21 cellular contexts compared by ENCODE assay signal in genomic region chr7:158763454-158764033, GRCh38. TPM values are rescaled to one million over a fixed set of nuclear protein-coding genes. Genes with fewer than 3 reads are reported as not detected.
DNase-seq lines count a peak whose midpoint lies in the region; ATAC-seq and TF ChIP-seq lines count a peak whose summit lies in the region.
"Had no signal": no experiment of that assay in that cellular context is flagged by ENCODE, and none has a peak within 500 bp of the region (broad histone marks: within the 10 kb centered on the region; RNA-seq: fewer than 3 reads in every experiment).

No MANE protein-coding gene starts in this region.

- H3K9me3 ChIP-seq in CD4-positive, CD25-positive, alpha-beta regulatory T cell (ENCODE audit: control insufficient read depth in 2 of 2, low read length in 2 of 2): no peaks in the 10 kb centered on the region
- no peaks in the 10 kb centered on the region for H3K9me3 ChIP-seq in heart right ventricle
- H3K9me3 ChIP-seq in left lung: no peaks in the 10 kb centered on the region
- H3K9me3 ChIP-seq in MG63: no peaks in the 10 kb centered on the region
- no peaks in the 10 kb centered on the region for H3K9me3 ChIP-seq in sigmoid colon
- H3K9me3 ChIP-seq: BE2C, SJCRH30 had no signal

- TF ChIP-seq POLR2A in sigmoid colon (IDR thresholded peaks at IDR 0.05): no peak

- H3K36me3 Mint-ChIP-seq in CD4-positive, CD25-positive, alpha-beta regulatory T cell: peaks cover 73% of the 10 kb centered on the region

- DNase-seq in CD4-positive, CD25-positive, alpha-beta regulatory T cell: no peak
- DNase-seq in SK-N-DZ (ENCODE audit: low spot score) (peak; percentile 87), heart right ventricle (no peak), left lung (no peak), MG63 (no peak), sigmoid colon (no peak)
- DNase-seq: BE2C, COR-L47, DND-41, GOT3, HCEC 1CT, IMR-90, MV-4-11, NCI-H1694, NCI-H2081, NCI-H2171 treated with DMSO at 0.1 percent for 48 hours, NCI-H524 treated with DMSO at 0.1 percent for 48 hours, NCI-H82, SJCRH30 had no signal

- intact Hi-C loops in heart right ventricle (cut with DNase I) (loop anchor here in 1 of 10 donors (10.0 kb wide), 1 partner anchor 121 kb away; no protein-coding TSS in a partner anchor), left lung (cut with DNase I) (no loop called here), sigmoid colon (cut with DNase I) (no loop called here)

- peak overlapping the region in 2 of 3 donors; percentile 35 to 39 for H3K27ac Mint-ChIP-seq in CD4-positive, CD25-positive, alpha-beta regulatory T cell

- TF ChIP-seq CTCF in heart right ventricle (IDR thresholded peaks at IDR 0.05) (no peak), left lung (IDR thresholded peaks at IDR 0.05) (no peak), sigmoid colon (IDR thresholded peaks at IDR 0.05) (no peak)

- H3K4me1 Mint-ChIP-seq in CD4-positive, CD25-positive, alpha-beta regulatory T cell: peaks cover 0 to 17% (median 14%) of the 10 kb centered on the region in 4 donors

- no peak for TF ChIP-seq EP300 in sigmoid colon (IDR thresholded peaks at IDR 0.05)

- no peak overlapping the region for H3K27ac ChIP-seq in CD4-positive, CD25-positive, alpha-beta regulatory T cell (ENCODE audit: insufficient read depth, low read length, poor library complexity, severe bottlenecking)
- H3K27ac ChIP-seq in heart right ventricle (peak overlapping the region in 3 of 10 donors; percentile 30 to 47 (median 39)), left lung (no peak overlapping the region), sigmoid colon (no peak overlapping the region)
- H3K27ac ChIP-seq: SJCRH30 had no signal

- ATAC-seq in CD4-positive, CD25-positive, alpha-beta regulatory T cell (ENCODE audit: low read depth in 2 of 2): no peak
- peak in 7 of 8 donors; percentile 11 to 88 (median 54) for ATAC-seq in heart right ventricle
- peak; percentile 7 for ATAC-seq in left lung
- ATAC-seq in GM19463 (IDR thresholded peaks at IDR 0.05; ENCODE audit: unreplicated experiment): no peak
- ATAC-seq: Panc1 had no signal

- no peaks in the 10 kb centered on the region for H3K27me3 ChIP-seq in CD4-positive, CD25-positive, alpha-beta regulatory T cell (ENCODE audit: control insufficient read depth, insufficient read depth, low read length)
- H3K27me3 ChIP-seq in heart right ventricle: no peaks in the 10 kb centered on the region
- H3K27me3 ChIP-seq in left lung: no peaks in the 10 kb centered on the region
- no peaks in the 10 kb centered on the region for H3K27me3 ChIP-seq in MG63
- H3K27me3 ChIP-seq in sigmoid colon: no peaks in the 10 kb centered on the region
- H3K27me3 ChIP-seq: BE2C, SJCRH30 had no signal

- H3K27me3 Mint-ChIP-seq in CD4-positive, CD25-positive, alpha-beta regulatory T cell: no peaks in the 10 kb centered on the region

- no peak overlapping the region for H3K4me3 Mint-ChIP-seq in CD4-positive, CD25-positive, alpha-beta regulatory T cell

- 54 to 72% methylated on average over 13 to 14 of the region's 14 CpGs for WGBS in heart right ventricle, 2 donors
- 21 to 71% methylated on average over 13 to 14 of the region's 14 CpGs for WGBS in sigmoid colon, 2 donors

- peaks cover 85% of the 10 kb centered on the region for H3K36me3 ChIP-seq in CD4-positive, CD25-positive, alpha-beta regulatory T cell (ENCODE audit: control insufficient read depth, insufficient read depth, low read length)
- H3K36me3 ChIP-seq in heart right ventricle (peaks cover 4 to 100% (median 45%) of the 10 kb centered on the region in 9 donors), left lung (peaks cover 0 to 78% of the 10 kb centered on the region in 2 donors), MG63 (0 out of 2 replicates have a peak, but pooled peaks cover 5% of the 10 kb centered on the region), sigmoid colon (peaks cover 15 to 89% (median 41%) of the 10 kb centered on the region in 4 donors)
- H3K36me3 ChIP-seq: BE2C had no signal

- no peaks in the 10 kb centered on the region for H3K4me1 ChIP-seq in CD4-positive, CD25-positive, alpha-beta regulatory T cell (ENCODE audit: control insufficient read depth, insufficient read depth, low read length, poor library complexity, severe bottlenecking)
- H3K4me1 ChIP-seq in heart right ventricle (peaks cover 0 to 10% (median 0%) of the 10 kb centered on the region in 9 donors), left lung (no peaks in the 10 kb centered on the region), sigmoid colon (no peaks in the 10 kb centered on the region)
- H3K4me1 ChIP-seq: SJCRH30 had no signal

- no peak overlapping the region for H3K4me3 ChIP-seq in CD4-positive, CD25-positive, alpha-beta regulatory T cell (ENCODE audit: low read depth, low read length)
- H3K4me3 ChIP-seq in heart right ventricle (no peak overlapping the region), left lung (no peak overlapping the region), MG63 (no peak overlapping the region), sigmoid colon (no peak overlapping the region)
- H3K4me3 ChIP-seq: SJCRH30 had no signal

- H3K9me3 Mint-ChIP-seq in CD4-positive, CD25-positive, alpha-beta regulatory T cell: no peaks in the 10 kb centered on the region

RNA-seq across cellular contexts. Expression of gene NCAPG2, which starts 58.9 kb away (rescaled TPM):
- 10.6 TPM for total RNA-seq in CD4-positive, CD25-positive, alpha-beta regulatory T cell
- 1 to 10 TPM; 2.7 to 5.6 (median 3.8) TPM for polyA plus RNA-seq in CD4-positive, CD25-positive, alpha-beta regulatory T cell
- polyA plus RNA-seq in SK-N-DZ (2014; cell fraction: cytosol; rRNA removed): 55.3 and 58.4 TPM in 2 replicates
- polyA plus RNA-seq in SK-N-DZ (2014; cell fraction: nucleus; rRNA removed): 63.1 and 82.0 TPM in 2 replicates
- total RNA-seq in heart right ventricle: 1 to 10 TPM; 3.5 to 8.0 (median 4.6) TPM
- polyA plus RNA-seq in heart right ventricle: 1 to 10 TPM; 1.3 to 1.8 TPM
- 10 to 100 TPM; 13.5 to 15.2 TPM for total RNA-seq in left lung
- 13.8 and 15.6 TPM in 2 replicates for total RNA-seq in MG63 (2014; rRNA removed; shearing (Covaris generic); ENCODE audit: low replicate concordance)
- total RNA-seq in sigmoid colon: 1 to 10 TPM; 3.0 to 7.1 (median 5.1) TPM
- polyA plus RNA-seq in sigmoid colon: 10 to 100 TPM in 1 of 3 donors, 1 to 10 TPM in 2; 1.2 to 11.5 (median 4.2) TPM

Comparison
In these comparisons a context has a peak if more than half of its experiments do, and no peak if none do; other contexts are left out.
1. ATAC-seq: peak in heart right ventricle (7 of 8) and left lung (single experiment); none in CD4-positive, CD25-positive, alpha-beta regulatory T cell (0 of 2) and GM19463 (single experiment).